26 cellular contexts compared by ENCODE assay signal in the genomic region with DNA sequence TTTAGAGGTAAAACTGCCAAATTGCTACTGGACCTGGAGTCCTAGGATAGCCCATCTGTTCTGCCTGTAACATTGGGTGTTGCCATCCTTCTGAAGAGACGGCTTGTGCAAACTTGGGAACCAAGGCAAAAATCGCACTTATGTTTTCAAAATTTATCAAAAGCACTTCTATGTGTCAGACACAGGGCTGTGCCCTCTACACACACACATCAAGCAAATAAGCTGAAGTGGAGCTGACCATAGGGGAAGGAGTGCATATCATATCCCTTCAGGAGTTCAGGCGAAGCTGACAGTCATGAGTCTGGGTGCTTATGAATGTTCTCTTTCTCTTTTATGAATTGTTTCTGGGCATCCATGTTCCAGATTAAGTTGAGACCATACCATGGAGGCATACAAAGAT.
"Had no signal": no experiment of that assay in that cellular context is flagged by ENCODE, and none has a peak within 500 bp of the region (broad histone marks: within the 10 kb centered on the region; RNA-seq: fewer than 3 reads in every experiment).

No MANE protein-coding gene starts in this region.

- H3K36me3 ChIP-seq: neutrophil, pancreas, prostate gland, right atrium auricular region, right lobe of liver, sigmoid colon, stomach, thoracic aorta, thyroid gland, tibial nerve, upper lobe of left lung, uterus had no signal

- DNase-seq: naive thymus-derived CD8-positive, alpha-beta T cell; nephron progenitor cell; nucleus accumbens; pancreas; retina; right lobe of liver; sigmoid colon; small intestine; stimulated activated CD4-positive, alpha-beta T cell treated with anti-CD3 and anti-CD28 coated beads, Interleukin-15, amount 100 ng/mL, for 24 hours; stimulated activated CD4-positive, alpha-beta T cell treated with anti-CD3 and anti-CD28 coated beads, Interleukin-2, amount 100 ng/mL, for 24 hours; stimulated activated CD4-positive, alpha-beta T cell treated with anti-CD3 and anti-CD28 coated beads, Interleukin-2, amount 100 ng/mL, for 48 hours; stimulated activated CD4-positive, alpha-beta T cell treated with anti-CD3 and anti-CD28 coated beads, Interleukin-4, amount 100 ng/mL, for 24 hours; stimulated activated naive B cell treated with anti-CD40 and anti-IgM and Interleukin-4, amounts not matched to agents 10 μg/mL and 1 μg/mL and 100 μg/mL, for 72 hours; stimulated activated naive CD4-positive, alpha-beta T cell treated with Interleukin-2 at 50 U/mL for 16 hours; stomach; thyroid gland; trophoblast cell; upper lobe of left lung; uterus had no signal

- H3K27ac ChIP-seq: neutrophil, pancreas, prostate gland, right atrium auricular region, right lobe of liver, sigmoid colon, stomach, thoracic aorta, thyroid gland, tibial nerve, upper lobe of left lung, uterus had no signal

- ATAC-seq: naive thymus-derived CD8-positive, alpha-beta T cell; natural killer cell treated with Interleukin-12 subunit alpha and Interleukin-12 subunit beta and Interleukin-15 and Interleukin-18, amount 100 ng/mL, for 72 hours; pancreas; right lobe of liver; stimulated activated effector memory CD8-positive, alpha-beta T cell treated with anti-CD3 and anti-CD28 coated beads, Interleukin-12 subunit alpha, Interleukin-12 subunit beta, amount 100 ng/mL, for 72 hours; stimulated activated naive B cell treated with anti-CD40 and anti-IgM and Interleukin-4, amounts not matched to agents 10 μg/mL and 1 μg/mL and 100 μg/mL, for 72 hours had no signal

- H3K27me3 ChIP-seq: neutrophil, pancreas, right atrium auricular region, right lobe of liver, sigmoid colon, stomach, thyroid gland, tibial nerve, upper lobe of left lung, uterus had no signal

- H3K4me3 ChIP-seq: pancreas, prostate gland, right atrium auricular region, right lobe of liver, sigmoid colon, stomach, thoracic aorta, thyroid gland, tibial nerve, upper lobe of left lung, uterus had no signal

- H3K4me1 ChIP-seq: pancreas, prostate gland, right lobe of liver, sigmoid colon, stomach, thyroid gland, tibial nerve, upper lobe of left lung, uterus had no signal

- H3K9me3 ChIP-seq: neutrophil, pancreas, prostate gland, right atrium auricular region, right lobe of liver, sigmoid colon, stomach, thoracic aorta, thyroid gland, upper lobe of left lung, uterus had no signal
